In genomic region chr7:83524286-83525075, GRCh38 we compare ENCODE assay signal across 1 cellular context.
TF ChIP-seq lines count a peak whose summit lies in the region.

No MANE protein-coding gene starts in this region.

TF ChIP-seq in Ishikawa, 13 proteins besides CTCF, POLR2A, EP300 and RAD21 (continued from another document):
- TF ChIP-seq CREB1 (IDR thresholded peaks at IDR 0.05; ENCODE audit: low read depth) = peak; percentile 24; the same call in 1 of the 2 replicates
- TF ChIP-seq YY1 (IDR thresholded peaks at IDR 0.05; ENCODE audit: low read depth) = no peak
- TF ChIP-seq TAF1 (IDR thresholded peaks at IDR 0.05; ENCODE audit: low read depth) = no peak
- TF ChIP-seq TCF12 (IDR thresholded peaks at IDR 0.05; ENCODE audit: low read depth) = peak; percentile 94
- TF ChIP-seq REST (IDR thresholded peaks at IDR 0.05; ENCODE audit: low read depth) = no peak
- TF ChIP-seq FOXM1 (IDR thresholded peaks at IDR 0.05; ENCODE audit: borderline replicate concordance, low read depth) = peak; percentile 93
- peak; percentile 100 for TF ChIP-seq TEAD4 (IDR thresholded peaks at IDR 0.05)
TF ChIP-seq in Ishikawa: peak in this region for 7.
